In genomic region chr5:118377420-118377819, GRCh38 we compare ENCODE assay signal across 8 cellular contexts.
"Had no signal": no experiment of that assay in that cellular context is flagged by ENCODE, and none has a peak within 500 bp of the region (broad histone marks: within the 10 kb centered on the region; RNA-seq: fewer than 3 reads in every experiment).

No MANE protein-coding gene starts in this region.

- H3K27ac ChIP-seq: GM23248 had no signal

- H3K4me3 Mint-ChIP-seq: HFFc6 had no signal

- H3K27ac Mint-ChIP-seq: HFFc6 had no signal

- H3K36me3 ChIP-seq: HAP-1 had no signal

- DNase-seq: GM23248, GOT3, H7, HFFc6, IMR-90 had no signal

- H2AFZ ChIP-seq: GM23248 had no signal

- H3K9ac ChIP-seq: GM23248 had no signal

- H3K9me3 ChIP-seq: HAP-1 had no signal

- H3K4me3 ChIP-seq: GM23248, HAP-1, K562 had no signal

- ATAC-seq: HCT116, K562 had no signal
